17 cellular contexts compared by ENCODE assay signal in the genomic region with DNA sequence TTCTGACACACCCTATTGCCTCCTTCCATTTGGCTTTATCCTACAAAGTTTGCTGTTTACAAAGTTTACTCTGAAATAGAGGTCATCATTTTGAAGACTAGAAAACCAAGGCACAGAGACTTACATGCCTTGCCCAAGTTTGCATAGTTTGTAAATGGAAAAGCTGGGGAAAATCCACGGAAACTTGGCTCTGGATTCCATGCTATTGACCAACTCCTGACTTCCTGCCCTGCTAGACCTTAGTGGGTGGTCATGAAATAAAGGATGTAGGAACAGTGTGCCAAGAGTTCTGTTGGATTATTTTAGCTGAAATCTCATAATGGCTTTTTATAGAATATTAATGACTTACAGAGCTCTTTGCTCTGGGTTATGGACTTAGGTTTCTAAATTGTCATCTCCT.
DNase-seq lines count a peak whose midpoint lies in the region; ATAC-seq and TF ChIP-seq lines count a peak whose summit lies in the region.
"Had no signal": no experiment of that assay in that cellular context is flagged by ENCODE, and none has a peak within 500 bp of the region (broad histone marks: within the 10 kb centered on the region; RNA-seq: fewer than 3 reads in every experiment).

No MANE protein-coding gene starts in this region.

- DNase-seq in HCEC 1CT (peak; percentile 59), dermis blood vessel endothelial cell (peak; percentile 47), foreskin fibroblast (peak; percentile 67 to 78), OCI-M1 (lab: John Stamatoyannopoulos, UW) (no peak), HPDE6-E6E7 (ENCODE audit: extremely low spot score) (no peak)
- DNase-seq in stimulated activated naive CD4-positive, alpha-beta T cell (lab: John Stamatoyannopoulos, UW) = no peak
- DNase-seq: CD8-positive, alpha-beta memory T cell; DMS79; GDM1; H7; NCI-H1930; NCI-H2171; NCI-H774; PC-3; SW 1271 had no signal

- no peak overlapping the region for H3K4me3 ChIP-seq in foreskin fibroblast (ENCODE audit: low read depth in 1 of 2, low read length in 2 of 2)
- H3K4me3 ChIP-seq: BLaER1 had no signal

- TF ChIP-seq CTCF in foreskin fibroblast (IDR thresholded peaks at IDR 0.05; ENCODE audit: low read depth, low read length) = no peak

- no peak for ATAC-seq in HG03378 (IDR thresholded peaks at IDR 0.05; ENCODE audit: unreplicated experiment)
- ATAC-seq: PC-3 had no signal

Comparison
In these comparisons a context has a peak if more than half of its experiments do, and no peak if none do; other contexts are left out.
1. DNase-seq: peak in HCEC 1CT (single experiment), dermis blood vessel endothelial cell (single experiment) and foreskin fibroblast (2 of 2); none in stimulated activated naive CD4-positive, alpha-beta T cell (0 of 6), OCI-M1 (single experiment) and HPDE6-E6E7 (single experiment).